12 cellular contexts compared by ENCODE assay signal in genomic region chr19:11478167-11479089, GRCh38. TPM values are rescaled to one million over a fixed set of nuclear protein-coding genes. Genes with fewer than 3 reads are reported as not detected.
DNase-seq lines count a peak whose midpoint lies in the region; ATAC-seq and TF ChIP-seq lines count a peak whose summit lies in the region.
"Had no signal": no experiment of that assay in that cellular context is flagged by ENCODE, and none has a peak within 500 bp of the region (broad histone marks: within the 10 kb centered on the region; RNA-seq: fewer than 3 reads in every experiment).

No MANE protein-coding gene starts in this region.

- intact Hi-C loops in Right ventricle myocardium inferior (cut with DNase I): no loop called here
- intact Hi-C loops in Right ventricle myocardium superior (cut with DNase I): no loop called here
- intact Hi-C loops in breast epithelium (cut with DNase I; ENCODE audit: low total_unique reads): no loop called here

- H3K4me3 ChIP-seq in WERI-Rb-1 (ENCODE audit: low read depth, low read length) (peak overlapping the region; percentile 52), breast epithelium (no peak overlapping the region)
- H3K4me3 ChIP-seq: ovary, thyroid gland had no signal

- H3K4me1 ChIP-seq in breast epithelium: peaks cover 6 to 13% of the 10 kb centered on the region in 2 donors

- no peaks in the 10 kb centered on the region for H3K36me3 ChIP-seq in WERI-Rb-1
- no peaks in the 10 kb centered on the region for H3K36me3 ChIP-seq in breast epithelium
- H3K36me3 ChIP-seq: ovary had no signal

- H3K27me3 ChIP-seq in WERI-Rb-1 (ENCODE audit: insufficient read depth, low read depth, severe bottlenecking) (peaks cover 31% of the 10 kb centered on the region), breast epithelium (peaks cover 18 to 42% of the 10 kb centered on the region in 2 donors)

- no peak for ATAC-seq in Right ventricle myocardium inferior
- no peak for ATAC-seq in Right ventricle myocardium superior (ENCODE audit: poor library complexity)
- no peak for ATAC-seq in GM21390 (IDR thresholded peaks at IDR 0.05; ENCODE audit: unreplicated experiment)
- ATAC-seq: esophagus mucosa had no signal

- H3K27ac ChIP-seq in WERI-Rb-1: no peak overlapping the region
- H3K27ac ChIP-seq in breast epithelium: no peak overlapping the region
- H3K27ac ChIP-seq: left ventricle myocardium inferior, ovary, thyroid gland had no signal

- H3K9me3 ChIP-seq in WERI-Rb-1 (ENCODE audit: severe bottlenecking): no peaks in the 10 kb centered on the region
- H3K9me3 ChIP-seq in breast epithelium: no peaks in the 10 kb centered on the region
- H3K9me3 ChIP-seq: left ventricle myocardium inferior, ovary, thyroid gland had no signal

- TF ChIP-seq POLR2A in breast epithelium (IDR thresholded peaks at IDR 0.05): no peak

- peak; percentile 49 for DNase-seq in Right ventricle myocardium inferior (ENCODE audit: missing footprints)
- DNase-seq in Right ventricle myocardium superior: no peak
- peak; percentile 91 for DNase-seq in WERI-Rb-1
- DNase-seq in medulla oblongata (ENCODE audit: extremely low spot score): peak; percentile 67
- no peak for DNase-seq in activated naive CD4-positive, alpha-beta T cell (lab: John Stamatoyannopoulos, UW)
- DNase-seq in activated CD8-positive, alpha-beta memory T cell treated with anti-CD3 and anti-CD28 coated beads for 24 hours: no peak
- DNase-seq in breast epithelium (ENCODE audit: low spot score in 2 of 2): no peak
- DNase-seq: thyroid gland had no signal

- TF ChIP-seq CTCF in WERI-Rb-1 (IDR thresholded peaks at IDR 0.05; ENCODE audit: low read depth, low read length) (no peak), breast epithelium (IDR thresholded peaks at IDR 0.05) (no peak)

RNA-seq across cellular contexts. Expression of gene ELAVL3, which starts 2.4 kb away (rescaled TPM):
- total RNA-seq in Right ventricle myocardium inferior (0.35 TPM), Right ventricle myocardium superior (0.62 TPM), breast epithelium (not detected)
- total RNA-seq: esophagus mucosa, ovary, thyroid gland had no signal

RNA-seq across cellular contexts. Expression of gene ZNF653, which starts 27.2 kb away (rescaled TPM):
- 4.8 TPM for total RNA-seq in Right ventricle myocardium inferior
- total RNA-seq in Right ventricle myocardium superior: 2.9 TPM
- total RNA-seq in breast epithelium: 10 to 100 TPM in 2 of 3 donors, 1 to 10 TPM in 1; 3.4 to 14.0 (median 10.8) TPM

RNA-seq across cellular contexts. Expression of gene PRKCSH, which starts 43.0 kb away (rescaled TPM):
- total RNA-seq in Right ventricle myocardium inferior: 123 TPM
- total RNA-seq in Right ventricle myocardium superior: 105 TPM
- 10 to 100 TPM; 69.5 to 95.9 (median 92.1) TPM for total RNA-seq in breast epithelium

RNA-seq across cellular contexts. Expression of gene ODAD3, which starts 43.5 kb away (rescaled TPM):
- total RNA-seq in Right ventricle myocardium inferior (0.68 TPM), Right ventricle myocardium superior (0.65 TPM), breast epithelium (under 1 TPM in 2 of 3 donors, not detected in 1; 0.33 to 0.59 TPM)
- total RNA-seq: esophagus mucosa had no signal

RNA-seq across cellular contexts. Expression of gene ECSIT, which starts 50.5 kb away (rescaled TPM):
- total RNA-seq in Right ventricle myocardium inferior (172 TPM), Right ventricle myocardium superior (178 TPM), breast epithelium (10 to 100 TPM; 37.0 to 56.0 (median 53.6) TPM)

Comparison
In these comparisons a context has a peak if more than half of its experiments do, and no peak if none do; other contexts are left out.
1. DNase-seq: peak in Right ventricle myocardium inferior (single experiment), WERI-Rb-1 (single experiment) and medulla oblongata (single experiment); none in Right ventricle myocardium superior (single experiment), activated naive CD4-positive, alpha-beta T cell (0 of 4), activated CD8-positive, alpha-beta memory T cell treated with anti-CD3 and anti-CD28 coated beads for 24 hours (single experiment) and breast epithelium (0 of 2).